In genomic region chr12:100672075-100672592, GRCh38 we compare ENCODE assay signal across 8 cellular contexts.
DNase-seq lines count a peak whose midpoint lies in the region; ATAC-seq and TF ChIP-seq lines count a peak whose summit lies in the region.

No MANE protein-coding gene starts in this region.

- ATAC-seq in GM19023 (IDR thresholded peaks at IDR 0.05; ENCODE audit: unreplicated experiment), result peak; percentile 65
- ATAC-seq in HG03342 (IDR thresholded peaks at IDR 0.05; ENCODE audit: unreplicated experiment), result peak; percentile 76

- 48 to 95% methylated on average over 2 of the region's 2 CpGs for WGBS in thyroid gland, 2 donors

- H3K4me1 ChIP-seq in thyroid gland, result no peaks in the 10 kb centered on the region

- no peaks in the 10 kb centered on the region for H3K9me3 ChIP-seq in thyroid gland

- peak; percentile 8 for DNase-seq in CMK (ENCODE audit: low read depth)
- peak; percentile 23 for DNase-seq in UCSD-AML1 (lab: John Stamatoyannopoulos, UW; ENCODE audit: unreplicated experiment)
- no peak for DNase-seq in fibroblast of villous mesenchyme (ENCODE audit: low read depth)
- DNase-seq in thyroid gland, result peak; percentile 8
- DNase-seq in C1 segment of cervical spinal cord (lab: John Stamatoyannopoulos, UW), result no peak
- DNase-seq in mesenteric fat pad (ENCODE audit: low spot score), result no peak

- H3K36me3 ChIP-seq in thyroid gland, result no peaks in the 10 kb centered on the region

- no peak for TF ChIP-seq POLR2A in thyroid gland (IDR thresholded peaks at IDR 0.05)

- H3K27me3 ChIP-seq in thyroid gland, result no peaks in the 10 kb centered on the region

- H3K27ac ChIP-seq in thyroid gland, result no peak overlapping the region

- H3K4me3 ChIP-seq in fibroblast of villous mesenchyme (ENCODE audit: low read depth, low read length) (no peak overlapping the region), thyroid gland (replicated peaks in 1 of 3) (no peak overlapping the region)

- TF ChIP-seq CTCF in fibroblast of villous mesenchyme (IDR thresholded peaks at IDR 0.05; ENCODE audit: insufficient read depth, low read depth, low read length) (peak; percentile 46), thyroid gland (IDR thresholded peaks at IDR 0.05) (peak in 4 of 6 experiments; percentile 15 to 48 (median 26))

- intact Hi-C loops in thyroid gland (cut with DNase I), result no loop called here

Comparison
In these comparisons a context has a peak if more than half of its experiments do, and no peak if none do; other contexts are left out.
1. DNase-seq: peak in CMK (single experiment), UCSD-AML1 (single experiment) and thyroid gland (2 of 2); none in fibroblast of villous mesenchyme (single experiment), C1 segment of cervical spinal cord (0 of 14) and mesenteric fat pad (single experiment).